Comparison of ENCODE assay signal across 9 cellular contexts in genomic region chr3:127690823-127691452, GRCh38. TPM values are rescaled to one million over a fixed set of nuclear protein-coding genes. Genes with fewer than 3 reads are reported as not detected.
DNase-seq lines count a peak whose midpoint lies in the region; ATAC-seq and TF ChIP-seq lines count a peak whose summit lies in the region.
"Had no signal": no experiment of that assay in that cellular context is flagged by ENCODE, and none has a peak within 500 bp of the region (broad histone marks: within the 10 kb centered on the region; RNA-seq: fewer than 3 reads in every experiment).

No MANE protein-coding gene starts in this region.

- H3K4me1 ChIP-seq in BE2C (no peaks in the 10 kb centered on the region), HEK293 (ENCODE audit: control insufficient read depth, insufficient read depth, low read length) (no peaks in the 10 kb centered on the region), psoas muscle (peaks cover 22% of the 10 kb centered on the region)

- intact Hi-C loops in psoas muscle (cut with DNase I) = loop anchor here (5.0 kb wide), 2 partner anchors 39 to 114 kb away; no protein-coding TSS in a partner anchor

- TF ChIP-seq CTCF in BE2C (IDR thresholded peaks at IDR 0.05; ENCODE audit: low read depth, low read length) = peak; percentile 83
- peak; percentile 65 for TF ChIP-seq CTCF in HEK293 (tag by site-specific recombination; IDR thresholded peaks at IDR 0.05)
- peak; percentile 84 for TF ChIP-seq CTCF in fibroblast of pulmonary artery (IDR thresholded peaks at IDR 0.05; ENCODE audit: low read length, missing control alignments)
- peak; percentile 38 for TF ChIP-seq CTCF in psoas muscle (IDR thresholded peaks at IDR 0.05)

- H3K36me3 ChIP-seq in BE2C = no peaks in the 10 kb centered on the region
- no peaks in the 10 kb centered on the region for H3K36me3 ChIP-seq in HEK293 (ENCODE audit: control insufficient read depth in 2 of 2, insufficient read depth in 1 of 2, low read length in 2 of 2)
- H3K36me3 ChIP-seq in psoas muscle (ENCODE audit: insufficient read depth in 1 of 2, low read depth in 1 of 2) = peaks cover 4 to 33% of the 10 kb centered on the region in 2 donors

- no peak overlapping the region for H3K4me3 ChIP-seq in BE2C (ENCODE audit: low read depth, low read length)
- H3K4me3 ChIP-seq in HEK293 (ENCODE audit: low read depth, low read length) = no peak overlapping the region
- H3K4me3 ChIP-seq in fibroblast of pulmonary artery (replicated peaks; ENCODE audit: low read depth, low read length) = no peak overlapping the region
- no peak overlapping the region for H3K4me3 ChIP-seq in psoas muscle

- CTCF ChIA-PET in HEK293 (lab: Yijun Ruan, JAX) = interaction anchor here (0.6 to 1.4 kb wide), 5 partner anchors 47 to 268 kb away, joined by 3 to 7 read pairs (median 5); no protein-coding TSS in a partner anchor

- WGBS in psoas muscle, 3 donors = 53 to 89% (median 62%) methylated on average over 4 of the region's 4 CpGs

- no peaks in the 10 kb centered on the region for H3K27me3 ChIP-seq in BE2C
- H3K27me3 ChIP-seq in psoas muscle (ENCODE audit: insufficient read depth in 3 of 3, low read length in 2 of 3) = no peaks in the 10 kb centered on the region

- POLR2A ChIA-PET in HEK293 (lab: Yijun Ruan, JAX) = no interaction called here

- peak in 1 of 4 donors; percentile 43 for ATAC-seq in psoas muscle
- ATAC-seq: naive thymus-derived CD8-positive, alpha-beta T cell had no signal

- no peak overlapping the region for H3K27ac ChIP-seq in HEK293 (ENCODE audit: extremely low read depth, low read depth, low read length)
- peak overlapping the region; percentile 54 for H3K27ac ChIP-seq in psoas muscle

- in situ Hi-C loops in SK-MEL-5 (cut with HindIII; ENCODE audit: low pct_unique_long_range_greater_than_20kb, low sequenced_read_pairs) = no loop called here

- peak; percentile 73 for DNase-seq in BE2C
- peak; percentile 85 for DNase-seq in SK-MEL-5 (ENCODE audit: low read depth, low spot score)
- peak; percentile 75 for DNase-seq in fibroblast of pulmonary artery (ENCODE audit: low read depth)
- peak; percentile 38 to 61 for DNase-seq in psoas muscle
- DNase-seq in NCI-H2029 treated with DMSO at 0.1 percent for 48 hours (lab: John Stamatoyannopoulos, UW) = no peak
- no peak for DNase-seq in NCI-H748 treated with DMSO at 0.1 percent for 48 hours (lab: John Stamatoyannopoulos, UW)
- no peak for DNase-seq in activated CD8-positive, alpha-beta memory T cell treated with anti-CD3 and anti-CD28 coated beads for 24 hours

- H3K9me3 ChIP-seq in BE2C = no peaks in the 10 kb centered on the region
- no peaks in the 10 kb centered on the region for H3K9me3 ChIP-seq in HEK293 (ENCODE audit: control insufficient read depth, insufficient read depth, low read depth, low read length)
- H3K9me3 ChIP-seq in psoas muscle = no peaks in the 10 kb centered on the region

TF ChIP-seq in HEK293, 187 proteins besides CTCF, POLR2A, EP300 and RAD21:
- no peak for TF ChIP-seq ZNF701 (tag by site-specific recombination; IDR thresholded peaks at IDR 0.05)
- no peak for TF ChIP-seq ZNF223 (tag by site-specific recombination; IDR thresholded peaks at IDR 0.05)
- no peak for TF ChIP-seq ZNF530 (tag by site-specific recombination; IDR thresholded peaks at IDR 0.05; ENCODE audit: low read depth)
- TF ChIP-seq ZIC2 (tag by site-specific recombination; IDR thresholded peaks at IDR 0.05) = 0 out of 2 replicates have a peak, but pooled peaks have one; percentile 26
- TF ChIP-seq ZNF768 (tag by site-specific recombination; IDR thresholded peaks at IDR 0.05) = no peak
- TF ChIP-seq ZNF777 (tag by site-specific recombination; IDR thresholded peaks at IDR 0.05; ENCODE audit: borderline replicate concordance) = no peak
- no peak for TF ChIP-seq PRDM2 (tag by site-specific recombination; IDR thresholded peaks at IDR 0.05; ENCODE audit: borderline replicate concordance)
- TF ChIP-seq ZNF19 (tag by site-specific recombination; IDR thresholded peaks at IDR 0.05; ENCODE audit: low read depth) = no peak
- TF ChIP-seq ZNF26 (tag by site-specific recombination; IDR thresholded peaks at IDR 0.05) = no peak
- TF ChIP-seq ZBTB48 (tag by site-specific recombination; IDR thresholded peaks at IDR 0.05) = peak; percentile 91
TF ChIP-seq in HEK293: peak in this region for 2.

RNA-seq across cellular contexts. Expression of gene ABTB1, which starts 18.2 kb away (rescaled TPM):
- 4.2 TPM for polyA plus RNA-seq in BE2C (2012; ENCODE audit: insufficient read depth, insufficient read length, low read depth)
- total RNA-seq in SK-MEL-5 (2014; rRNA removed; shearing (Covaris generic)) = 1.1 and 1.3 TPM in 2 replicates
- polyA plus RNA-seq in SK-MEL-5 (2015; cell fraction: cytosol; rRNA removed) = 13.8 and 18.3 TPM in 2 replicates
- polyA plus RNA-seq in SK-MEL-5 (2015; cell fraction: nucleus; rRNA removed) = 93.8 and 129 TPM in 2 replicates
- 10 to 100 TPM; 22.8 to 34.5 (median 27.6) TPM for total RNA-seq in psoas muscle
- 10 to 100 TPM; 29.1 to 30.3 (median 30.1) TPM for polyA plus RNA-seq in psoas muscle

Comparison
In these comparisons a context has a peak if more than half of its experiments do, and no peak if none do; other contexts are left out.
1. DNase-seq: peak in BE2C (single experiment), SK-MEL-5 (single experiment), fibroblast of pulmonary artery (single experiment) and psoas muscle (2 of 2); none in NCI-H2029 treated with DMSO at 0.1 percent for 48 hours (single experiment), NCI-H748 treated with DMSO at 0.1 percent for 48 hours (single experiment) and activated CD8-positive, alpha-beta memory T cell treated with anti-CD3 and anti-CD28 coated beads for 24 hours (single experiment).
2. RNA of gene ABTB1, which starts 18.2 kb away (total RNA-seq): 22.8 to 34.5 TPM in psoas muscle; 1.1 to 1.3 TPM in SK-MEL-5; every median in the first group is over 10 times any median in the second.
3. Peak in every context shown above with its lines, with median percentiles within 50 percentile points of each other: CTCF ChIP-seq.